1 cellular context compared by ENCODE assay signal in genomic region chr20:62900052-62900691, GRCh38.
A peak's percentile ranks its signal among the peaks of the same experiment; 100 is the strongest.
TF ChIP-seq lines count a peak whose summit lies in the region.

No MANE protein-coding gene starts in this region.

TF ChIP-seq in HepG2, 621 proteins besides CTCF, POLR2A, EP300 and RAD21 (continued from another document and continues in another):
- TF ChIP-seq, protein P1, sequence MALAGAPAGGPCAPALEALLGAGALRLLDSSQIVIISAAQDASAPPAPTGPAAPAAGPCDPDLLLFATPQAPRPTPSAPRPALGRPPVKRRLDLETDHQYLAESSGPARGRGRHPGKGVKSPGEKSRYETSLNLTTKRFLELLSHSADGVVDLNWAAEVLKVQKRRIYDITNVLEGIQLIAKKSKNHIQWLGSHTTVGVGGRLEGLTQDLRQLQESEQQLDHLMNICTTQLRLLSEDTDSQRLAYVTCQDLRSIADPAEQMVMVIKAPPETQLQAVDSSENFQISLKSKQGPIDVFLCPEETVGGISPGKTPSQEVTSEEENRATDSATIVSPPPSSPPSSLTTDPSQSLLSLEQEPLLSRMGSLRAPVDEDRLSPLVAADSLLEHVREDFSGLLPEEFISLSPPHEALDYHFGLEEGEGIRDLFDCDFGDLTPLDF (CRISPR knock-in tag; IDR thresholded peaks at IDR 0.05) = peak; percentile 83
- TF ChIP-seq SIX4 (CRISPR knock-in tag; IDR thresholded peaks at IDR 0.05) (no peak), HDAC1 (CRISPR knock-in tag; IDR thresholded peaks at IDR 0.05) (no peak; the same call in 1 of the 2 replicates), ZNF563 (CRISPR knock-in tag; IDR thresholded peaks at IDR 0.05) (0 out of 2 replicates have a peak, but pooled peaks have one; percentile 28), ZMYM4 (CRISPR knock-in tag; IDR thresholded peaks at IDR 0.05) (peak; percentile 72), ZNF296 (CRISPR knock-in tag; conservative IDR thresholded peaks at IDR 0.05) (no peak; the same call in 1 of the 2 replicates), MYC (CRISPR knock-in tag; IDR thresholded peaks at IDR 0.05; ENCODE audit: borderline replicate concordance) (peak; percentile 74), GATAD1 (CRISPR knock-in tag; IDR thresholded peaks at IDR 0.05) (peak; percentile 77; the same call in 1 of the 2 replicates), CBFB (CRISPR knock-in tag; IDR thresholded peaks at IDR 0.05) (no peak), SP5 (CRISPR knock-in tag; IDR thresholded peaks at IDR 0.05; ENCODE audit: borderline replicate concordance, low read depth) (no peak), YEATS2 (CRISPR knock-in tag; IDR thresholded peaks at IDR 0.05; ENCODE audit: borderline replicate concordance) (peak; percentile 48; the same call in 1 of the 2 replicates), KAT2B (IDR thresholded peaks at IDR 0.05; ENCODE audit: borderline replicate concordance, low read depth, low read length) (no peak), ZNF580 (CRISPR knock-in tag; IDR thresholded peaks at IDR 0.05; ENCODE audit: borderline replicate concordance, low read depth) (no peak; the same call in 1 of the 2 replicates), SPEN (CRISPR knock-in tag; IDR thresholded peaks at IDR 0.05; ENCODE audit: low read depth) (peak; percentile 55; the same call in 1 of the 2 replicates), MZF1 (CRISPR knock-in tag; IDR thresholded peaks at IDR 0.05; ENCODE audit: borderline replicate concordance) (peak; percentile 84; the same call in 1 of the 2 replicates), HDAC6 (IDR thresholded peaks at IDR 0.05; ENCODE audit: low read depth, low read length) (no peak), TCF12 (IDR thresholded peaks at IDR 0.05) (no peak), TCF12 (CRISPR knock-in tag; IDR thresholded peaks at IDR 0.05) (peak; percentile 58; the same call in 1 of the 2 replicates), SMYD3 (CRISPR knock-in tag; IDR thresholded peaks at IDR 0.05) (peak; percentile 92), RBM22 (optimal IDR thresholded peaks at IDR 0.05; ENCODE audit: low read length) (peak; percentile 100), KAT7 (CRISPR knock-in tag; IDR thresholded peaks at IDR 0.05; ENCODE audit: borderline replicate concordance) (no peak; the same call in 1 of the 2 replicates), KDM3A (CRISPR knock-in tag; IDR thresholded peaks at IDR 0.05; ENCODE audit: low read depth) (peak; percentile 85; the same call in 1 of the 2 replicates), HES4 (CRISPR knock-in tag; IDR thresholded peaks at IDR 0.05; ENCODE audit: borderline replicate concordance) (peak; percentile 70; the same call in 1 of the 2 replicates), THAP9 (CRISPR knock-in tag; IDR thresholded peaks at IDR 0.05; ENCODE audit: borderline replicate concordance) (peak; percentile 82; the same call in 1 of the 2 replicates), GATAD2A (CRISPR knock-in tag; IDR thresholded peaks at IDR 0.05) (peak; percentile 73), ATM (IDR thresholded peaks at IDR 0.05; ENCODE audit: borderline replicate concordance) (no peak), HHEX (CRISPR knock-in tag; IDR thresholded peaks at IDR 0.05) (peak; percentile 50), CEBPB (IDR thresholded peaks at IDR 0.05; ENCODE audit: borderline replicate concordance, low read depth, low read length) (peak; percentile 20; the same call in 1 of the 2 replicates), NFRKB (IDR thresholded peaks at IDR 0.05) (no peak), GFI1 (CRISPR knock-in tag; IDR thresholded peaks at IDR 0.05; ENCODE audit: borderline replicate concordance) (peak; percentile 25; the same call in 1 of the 2 replicates), ZNF329 (CRISPR knock-in tag; IDR thresholded peaks at IDR 0.05; ENCODE audit: low read depth) (peak; percentile 71; the same call in 1 of the 2 replicates), FOXC1 (CRISPR knock-in tag; IDR thresholded peaks at IDR 0.05; ENCODE audit: borderline replicate concordance) (peak; percentile 76), KLF16 (CRISPR knock-in tag; IDR thresholded peaks at IDR 0.05) (peak; percentile 27 to 76; a peak in 1 of 4 replicates), ATAD3A (CRISPR knock-in tag; IDR thresholded peaks at IDR 0.05) (no peak), ZBTB14 (CRISPR knock-in tag; IDR thresholded peaks at IDR 0.05) (peak; percentile 69), TBX3 (IDR thresholded peaks at IDR 0.05; ENCODE audit: borderline replicate concordance) (no peak), ZNF7 (CRISPR knock-in tag; IDR thresholded peaks at IDR 0.05) (no peak), CSRNP1 (CRISPR knock-in tag; IDR thresholded peaks at IDR 0.05) (peak; percentile 91), MNT (IDR thresholded peaks at IDR 0.05) (no peak), ZNF790 (CRISPR knock-in tag; IDR thresholded peaks at IDR 0.05; ENCODE audit: borderline replicate concordance) (0 out of 2 replicates have a peak, but pooled peaks have one; percentile 87), RFXAP (CRISPR knock-in tag; IDR thresholded peaks at IDR 0.05; ENCODE audit: borderline replicate concordance) (peak; percentile 90), SOX6 (IDR thresholded peaks at IDR 0.05) (no peak), SOX6 (CRISPR knock-in tag; IDR thresholded peaks at IDR 0.05) (peak; percentile 63), ZNF841 (CRISPR knock-in tag; IDR thresholded peaks at IDR 0.05; ENCODE audit: borderline replicate concordance) (no peak; the same call in 1 of the 2 replicates), SETDB1 (CRISPR knock-in tag; IDR thresholded peaks at IDR 0.05; ENCODE audit: borderline replicate concordance) (no peak), ZC3H13 (CRISPR knock-in tag; IDR thresholded peaks at IDR 0.05) (peak; percentile 100)
- TF ChIP-seq, protein P2, sequence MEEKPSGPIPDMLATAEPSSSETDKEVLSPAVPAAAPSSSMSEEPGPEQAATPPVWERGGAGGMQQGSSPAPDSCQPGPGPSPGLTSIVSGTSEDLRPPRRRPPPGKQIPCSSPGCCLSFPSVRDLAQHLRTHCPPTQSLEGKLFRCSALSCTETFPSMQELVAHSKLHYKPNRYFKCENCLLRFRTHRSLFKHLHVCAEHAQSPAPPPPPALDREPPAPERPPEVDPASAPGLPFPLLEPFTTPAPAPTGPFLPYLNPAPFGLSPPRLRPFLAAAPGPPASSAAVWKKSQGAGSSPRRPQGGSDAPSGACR (CRISPR knock-in tag; IDR thresholded peaks at IDR 0.05) = peak; percentile 83; the same call in 1 of the 2 replicates
- TF ChIP-seq, protein P3, sequence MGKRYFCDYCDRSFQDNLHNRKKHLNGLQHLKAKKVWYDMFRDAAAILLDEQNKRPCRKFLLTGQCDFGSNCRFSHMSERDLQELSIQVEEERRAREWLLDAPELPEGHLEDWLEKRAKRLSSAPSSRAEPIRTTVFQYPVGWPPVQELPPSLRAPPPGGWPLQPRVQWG (CRISPR knock-in tag; IDR thresholded peaks at IDR 0.05; ENCODE audit: borderline replicate concordance, low read depth) = no peak
- TF ChIP-seq, protein P4, sequence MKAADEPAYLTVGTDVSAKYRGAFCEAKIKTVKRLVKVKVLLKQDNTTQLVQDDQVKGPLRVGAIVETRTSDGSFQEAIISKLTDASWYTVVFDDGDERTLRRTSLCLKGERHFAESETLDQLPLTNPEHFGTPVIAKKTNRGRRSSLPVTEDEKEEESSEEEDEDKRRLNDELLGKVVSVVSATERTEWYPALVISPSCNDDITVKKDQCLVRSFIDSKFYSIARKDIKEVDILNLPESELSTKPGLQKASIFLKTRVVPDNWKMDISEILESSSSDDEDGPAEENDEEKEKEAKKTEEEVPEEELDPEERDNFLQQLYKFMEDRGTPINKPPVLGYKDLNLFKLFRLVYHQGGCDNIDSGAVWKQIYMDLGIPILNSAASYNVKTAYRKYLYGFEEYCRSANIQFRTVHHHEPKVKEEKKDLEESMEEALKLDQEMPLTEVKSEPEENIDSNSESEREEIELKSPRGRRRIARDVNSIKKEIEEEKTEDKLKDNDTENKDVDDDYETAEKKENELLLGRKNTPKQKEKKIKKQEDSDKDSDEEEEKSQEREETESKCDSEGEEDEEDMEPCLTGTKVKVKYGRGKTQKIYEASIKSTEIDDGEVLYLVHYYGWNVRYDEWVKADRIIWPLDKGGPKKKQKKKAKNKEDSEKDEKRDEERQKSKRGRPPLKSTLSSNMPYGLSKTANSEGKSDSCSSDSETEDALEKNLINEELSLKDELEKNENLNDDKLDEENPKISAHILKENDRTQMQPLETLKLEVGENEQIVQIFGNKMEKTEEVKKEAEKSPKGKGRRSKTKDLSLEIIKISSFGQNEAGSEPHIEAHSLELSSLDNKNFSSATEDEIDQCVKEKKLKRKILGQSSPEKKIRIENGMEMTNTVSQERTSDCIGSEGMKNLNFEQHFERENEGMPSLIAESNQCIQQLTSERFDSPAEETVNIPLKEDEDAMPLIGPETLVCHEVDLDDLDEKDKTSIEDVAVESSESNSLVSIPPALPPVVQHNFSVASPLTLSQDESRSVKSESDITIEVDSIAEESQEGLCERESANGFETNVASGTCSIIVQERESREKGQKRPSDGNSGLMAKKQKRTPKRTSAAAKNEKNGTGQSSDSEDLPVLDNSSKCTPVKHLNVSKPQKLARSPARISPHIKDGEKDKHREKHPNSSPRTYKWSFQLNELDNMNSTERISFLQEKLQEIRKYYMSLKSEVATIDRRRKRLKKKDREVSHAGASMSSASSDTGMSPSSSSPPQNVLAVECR (CRISPR knock-in tag; IDR thresholded peaks at IDR 0.05; ENCODE audit: borderline replicate concordance) = peak; percentile 85
